In genomic region chr12:89476889-89477288, GRCh38 we compare ENCODE assay signal across 23 cellular contexts. TPM values are rescaled to one million over a fixed set of nuclear protein-coding genes. Genes with fewer than 3 reads are reported as not detected.
DNase-seq lines count a peak whose midpoint lies in the region; ATAC-seq, FAIRE-seq and TF ChIP-seq lines count a peak whose summit lies in the region.
"Had no signal": no experiment of that assay in that cellular context is flagged by ENCODE, and none has a peak within 500 bp of the region (broad histone marks: within the 10 kb centered on the region; RNA-seq: fewer than 3 reads in every experiment).

No MANE protein-coding gene starts in this region.

- no peak overlapping the region for H2AK9ac ChIP-seq in IMR-90 (replicated peaks; ENCODE audit: low read depth, low read length, poor library complexity)

- H3K56ac ChIP-seq in IMR-90 (ENCODE audit: extremely low read depth, insufficient read depth, low read length) = no peak overlapping the region

- H4K8ac ChIP-seq in IMR-90 (ENCODE audit: low read depth in 2 of 2, low read length in 2 of 2) = no peak overlapping the region

- H3K4me3 ChIP-seq in IMR-90 (ENCODE audit: insufficient read depth, low read depth, low read length) = no peak overlapping the region
- H3K4me3 ChIP-seq in fibroblast of villous mesenchyme (ENCODE audit: low read depth, low read length) = no peak overlapping the region
- H3K4me3 ChIP-seq in sigmoid colon = no peak overlapping the region
- H3K4me3 ChIP-seq: BLaER1, GM23338, MG63 had no signal

- dilution Hi-C loops in IMR-90 (cut with HindIII; ENCODE audit: low sequenced_read_pairs, unreplicated experiment) = no loop called here

- H3K23ac ChIP-seq in IMR-90 (ENCODE audit: low read depth, low read length) = no peak overlapping the region

- H3K18ac ChIP-seq in IMR-90 (ENCODE audit: low read depth, low read length) = no peak overlapping the region

- no peaks in the 10 kb centered on the region for H3K9me3 Mint-ChIP-seq in activated CD4-positive, alpha-beta memory T cell treated with anti-CD3 and anti-CD28 coated beads, Interleukin-2, amount 10 ng/mL, durations not matched to agents 7 days and 5 days
- no peaks in the 10 kb centered on the region for H3K9me3 Mint-ChIP-seq in activated CD4-positive, alpha-beta memory T cell treated with anti-CD3 and anti-CD28 coated beads for 36 hours
- H3K9me3 Mint-ChIP-seq in natural killer cell treated with Interleukin-12 subunit alpha and Interleukin-12 subunit beta and Interleukin-15 and Interleukin-18, amount 100 ng/mL, for 72 hours = peaks cover 3% of the 10 kb centered on the region
- H3K9me3 Mint-ChIP-seq: CD4-positive, CD25-positive, alpha-beta regulatory T cell; GM23338; H9 had no signal

- no peak for TF ChIP-seq RAD21 in IMR-90 (IDR thresholded peaks at IDR 0.05; ENCODE audit: low read length)

- DNase-seq in activated CD4-positive, alpha-beta memory T cell treated with anti-CD3 and anti-CD28 coated beads, Interleukin-2, amount 10 ng/mL, durations not matched to agents 7 days and 5 days = no peak
- no peak for DNase-seq in activated CD4-positive, alpha-beta memory T cell treated with anti-CD3 and anti-CD28 coated beads for 36 hours
- DNase-seq in IMR-90 (no peak), fibroblast of villous mesenchyme (ENCODE audit: low read depth) (peak; percentile 85), GM12892 (ENCODE audit: insufficient read length) (no peak), sigmoid colon (no peak)
- no peak for DNase-seq in natural killer cell treated with Interleukin-12 subunit alpha and Interleukin-12 subunit beta and Interleukin-15 and Interleukin-18, amount 100 ng/mL, for 72 hours (ENCODE audit: low spot score)
- DNase-seq: CD4-positive, CD25-positive, alpha-beta regulatory T cell; COR-L47; DMS53; H9; KG1; MG63; NCI-H1105 treated with DMSO at 0.1 percent for 48 hours; NCI-H146; NCI-H1930; NCI-H2107; NCI-H524 treated with DMSO at 0.1 percent for 48 hours; NCI-H774 had no signal

- H3K27me3 ChIP-seq in IMR-90 (ENCODE audit: control insufficient read depth, insufficient read depth, low read length) (no peaks in the 10 kb centered on the region), sigmoid colon (no peaks in the 10 kb centered on the region)
- H3K27me3 ChIP-seq: BLaER1, MG63 had no signal

- no peak overlapping the region for H3K4me3 Mint-ChIP-seq in activated CD4-positive, alpha-beta memory T cell treated with anti-CD3 and anti-CD28 coated beads, Interleukin-2, amount 10 ng/mL, durations not matched to agents 7 days and 5 days
- H3K4me3 Mint-ChIP-seq in activated CD4-positive, alpha-beta memory T cell treated with anti-CD3 and anti-CD28 coated beads for 36 hours = no peak overlapping the region
- peak overlapping the region; percentile 50 for H3K4me3 Mint-ChIP-seq in natural killer cell treated with Interleukin-12 subunit alpha and Interleukin-12 subunit beta and Interleukin-15 and Interleukin-18, amount 100 ng/mL, for 72 hours
- H3K4me3 Mint-ChIP-seq: CD4-positive, CD25-positive, alpha-beta regulatory T cell; GM23338; H9 had no signal

- H2BK20ac ChIP-seq in IMR-90 (ENCODE audit: low read depth, low read length) = no peak overlapping the region

- H3K9me1 ChIP-seq in IMR-90 (ENCODE audit: insufficient read depth, low read length) = no peaks in the 10 kb centered on the region; the same call in 1 of the 2 replicates

- 0 out of 2 replicates have a peak overlapping the region, but pooled peaks have one; percentile 1 for H2BK120ac ChIP-seq in IMR-90 (ENCODE audit: low read depth, low read length)

- no peak overlapping the region for H3K14ac ChIP-seq in IMR-90 (replicated peaks; ENCODE audit: low read depth, low read length)

- no peak overlapping the region; the same call in 1 of the 2 replicates for H3K4me2 ChIP-seq in IMR-90 (ENCODE audit: low read depth, low read length)
- H3K4me2 ChIP-seq: BLaER1, GM23338 had no signal

- peak overlapping the region; percentile 49 for H3K27ac Mint-ChIP-seq in activated CD4-positive, alpha-beta memory T cell treated with anti-CD3 and anti-CD28 coated beads, Interleukin-2, amount 10 ng/mL, durations not matched to agents 7 days and 5 days
- H3K27ac Mint-ChIP-seq in activated CD4-positive, alpha-beta memory T cell treated with anti-CD3 and anti-CD28 coated beads for 36 hours = no peak overlapping the region
- peak overlapping the region; percentile 65 to 77 for H3K27ac Mint-ChIP-seq in natural killer cell treated with Interleukin-12 subunit alpha and Interleukin-12 subunit beta and Interleukin-15 and Interleukin-18, amount 100 ng/mL, for 72 hours
- H3K27ac Mint-ChIP-seq: GM23338, H9 had no signal

- no CpG with 5 or more reads among the region's 3 CpGs for WGBS in IMR-90 (ENCODE audit: extremely low coverage in 2 of 2, insufficient read length in 1 of 2), 2 experiments
- whole genome bisulfite sequencing in sigmoid colon, 2 donors = 84 to 85% methylated on average over 3 of the region's 3 CpGs

- in situ Hi-C loops in IMR-90 (cut with MboI; ENCODE audit: low sequenced_read_pairs) = no loop called here

- TF ChIP-seq CTCF in IMR-90 (conservative IDR thresholded peaks at IDR 0.05; ENCODE audit: low read depth, low read length) = no peak
- no peak for TF ChIP-seq CTCF in fibroblast of villous mesenchyme (IDR thresholded peaks at IDR 0.05; ENCODE audit: insufficient read depth, low read depth, low read length)
- no peak for TF ChIP-seq CTCF in sigmoid colon (IDR thresholded peaks at IDR 0.05)

- H3K9ac ChIP-seq in IMR-90 (ENCODE audit: low read depth, low read length) = no peak overlapping the region
- H3K9ac ChIP-seq: BLaER1 had no signal

- no peak for FAIRE-seq in GM12892 (lab: Jason Lieb, UNC)
- FAIRE-seq: HTR-8/SVneo had no signal

- POLR2A ChIA-PET in activated CD4-positive, alpha-beta memory T cell treated with anti-CD3 and anti-CD28 coated beads, Interleukin-2, amount 10 ng/mL, durations not matched to agents 7 days and 5 days (lab: Charles Lee) = interaction anchor here (1.2 to 2.7 kb wide), 4 partner anchors 44 to 49 kb away, joined by 3 to 12 read pairs (median 4); partner anchors contain the start of gene GALNT4
- POLR2A ChIA-PET in activated CD4-positive, alpha-beta memory T cell treated with anti-CD3 and anti-CD28 coated beads for 36 hours (lab: Charles Lee) = no interaction called here
- POLR2A ChIA-PET in IMR-90 (lab: Charles Lee; ENCODE audit: unreplicated experiment) = no interaction called here

- peaks cover 54% of the 10 kb centered on the region for H3K4me1 Mint-ChIP-seq in activated CD4-positive, alpha-beta memory T cell treated with anti-CD3 and anti-CD28 coated beads, Interleukin-2, amount 10 ng/mL, durations not matched to agents 7 days and 5 days
- H3K4me1 Mint-ChIP-seq in activated CD4-positive, alpha-beta memory T cell treated with anti-CD3 and anti-CD28 coated beads for 36 hours (ENCODE audit: low read depth) = peaks cover 32% of the 10 kb centered on the region
- H3K4me1 Mint-ChIP-seq in natural killer cell treated with Interleukin-12 subunit alpha and Interleukin-12 subunit beta and Interleukin-15 and Interleukin-18, amount 100 ng/mL, for 72 hours (ENCODE audit: low read depth in 2 of 2) = peaks cover 33 to 41% of the 10 kb centered on the region in 2 donors
- H3K4me1 Mint-ChIP-seq: GM23338, H9 had no signal

- no TSS peak for BruUV-seq in IMR-90 (replicated peaks; lab: Mats Ljungman, UMichigan)

- no peaks in the 10 kb centered on the region for H3K27me3 Mint-ChIP-seq in activated CD4-positive, alpha-beta memory T cell treated with anti-CD3 and anti-CD28 coated beads, Interleukin-2, amount 10 ng/mL, durations not matched to agents 7 days and 5 days
- H3K27me3 Mint-ChIP-seq in activated CD4-positive, alpha-beta memory T cell treated with anti-CD3 and anti-CD28 coated beads for 36 hours = no peaks in the 10 kb centered on the region
- no peaks in the 10 kb centered on the region for H3K27me3 Mint-ChIP-seq in natural killer cell treated with Interleukin-12 subunit alpha and Interleukin-12 subunit beta and Interleukin-15 and Interleukin-18, amount 100 ng/mL, for 72 hours
- H3K27me3 Mint-ChIP-seq: CD4-positive, CD25-positive, alpha-beta regulatory T cell had no signal

- no peak overlapping the region for H2BK15ac ChIP-seq in IMR-90 (ENCODE audit: low read depth, low read length)

- peaks cover 34% of the 10 kb centered on the region for H3K36me3 Mint-ChIP-seq in activated CD4-positive, alpha-beta memory T cell treated with anti-CD3 and anti-CD28 coated beads, Interleukin-2, amount 10 ng/mL, durations not matched to agents 7 days and 5 days (ENCODE audit: low read depth)
- peaks cover 4% of the 10 kb centered on the region for H3K36me3 Mint-ChIP-seq in activated CD4-positive, alpha-beta memory T cell treated with anti-CD3 and anti-CD28 coated beads for 36 hours
- peaks cover under 1% of the 10 kb centered on the region for H3K36me3 Mint-ChIP-seq in natural killer cell treated with Interleukin-12 subunit alpha and Interleukin-12 subunit beta and Interleukin-15 and Interleukin-18, amount 100 ng/mL, for 72 hours

- TF ChIP-seq POLR2A in IMR-90 (IDR thresholded peaks at IDR 0.05; ENCODE audit: low read depth, low read length) (no peak), GM12892 (IDR thresholded peaks at IDR 0.05; ENCODE audit: low read depth, low read length) (no peak), sigmoid colon (IDR thresholded peaks at IDR 0.05) (no peak)

- no peak for TF ChIP-seq EP300 in sigmoid colon (IDR thresholded peaks at IDR 0.05)

- no peaks in the 10 kb centered on the region; the same call in 1 of the 2 replicates for H3K4me1 ChIP-seq in IMR-90 (ENCODE audit: control insufficient read depth, insufficient read depth, low read length)
- no peaks in the 10 kb centered on the region for H3K4me1 ChIP-seq in sigmoid colon
- H3K4me1 ChIP-seq: BLaER1 had no signal

- peak overlapping the region; percentile 3 for H2BK5ac ChIP-seq in IMR-90 (ENCODE audit: low read depth, low read length, poor library complexity, severe bottlenecking)

- H2AK5ac ChIP-seq in IMR-90 (ENCODE audit: low read depth, low read length) = no peak overlapping the region

- CTCF ChIA-PET in activated CD4-positive, alpha-beta memory T cell treated with anti-CD3 and anti-CD28 coated beads, Interleukin-2, amount 10 ng/mL, durations not matched to agents 7 days and 5 days (lab: Charles Lee) = interaction anchor here (0.8 to 2.7 kb wide), 5 partner anchors 8 to 459 kb away, joined by 3 to 9 read pairs (median 3); no protein-coding TSS in a partner anchor
- CTCF ChIA-PET in activated CD4-positive, alpha-beta memory T cell treated with anti-CD3 and anti-CD28 coated beads for 36 hours (lab: Charles Lee) = no interaction called here
- CTCF ChIA-PET in IMR-90 (lab: Yijun Ruan, JAX) = interaction anchor here (1.1 to 1.4 kb wide), 2 partner anchors 49 to 458 kb away, joined by 3 read pairs; partner anchors contain the start of gene POC1B

- intact Hi-C loops in activated CD4-positive, alpha-beta memory T cell treated with anti-CD3 and anti-CD28 coated beads for 36 hours (cut with micrococcal nuclease) = no loop called here
- intact Hi-C loops in IMR-90 (cut with micrococcal nuclease) = no loop called here
- intact Hi-C loops in sigmoid colon (cut with DNase I) = no loop called here

- no peaks in the 10 kb centered on the region for H3K9me3 ChIP-seq in IMR-90 (ENCODE audit: control insufficient read depth, insufficient read depth, low read length)
- no peaks in the 10 kb centered on the region for H3K9me3 ChIP-seq in sigmoid colon
- H3K9me3 ChIP-seq: BLaER1, MG63 had no signal

- H3K36me3 ChIP-seq in IMR-90 (ENCODE audit: control insufficient read depth, insufficient read depth, low read length) = no peaks in the 10 kb centered on the region
- no peaks in the 10 kb centered on the region for H3K36me3 ChIP-seq in sigmoid colon
- H3K36me3 ChIP-seq: MG63 had no signal

- ATAC-seq in IMR-90 (ENCODE audit: low read depth) (no peak), esophagus mucosa (no peak)
- no peak for ATAC-seq in natural killer cell treated with Interleukin-12 subunit alpha and Interleukin-12 subunit beta and Interleukin-15 and Interleukin-18, amount 100 ng/mL, for 72 hours
- ATAC-seq: GM23338 had no signal

- no peak overlapping the region for H4K91ac ChIP-seq in IMR-90 (ENCODE audit: insufficient read depth, low read depth, low read length)

- peaks cover 0 to 7% of the 10 kb centered on the region in 2 experiments; a peak in 1 of 4 replicates for H3K79me1 ChIP-seq in IMR-90 (ENCODE audit: low read depth in 1 of 2, low read length in 2 of 2)

- no peak overlapping the region for H3K4ac ChIP-seq in IMR-90 (ENCODE audit: low read depth, low read length)

- no peak overlapping the region for H3K27ac ChIP-seq in IMR-90 (ENCODE audit: insufficient read depth, low read length)
- no peak overlapping the region for H3K27ac ChIP-seq in sigmoid colon
- H3K27ac ChIP-seq: BLaER1 had no signal

- no peak overlapping the region for H4K5ac ChIP-seq in IMR-90 (ENCODE audit: low read depth, low read length)

- no peak overlapping the region for H2AFZ ChIP-seq in IMR-90 (replicated peaks; ENCODE audit: low read length, poor library complexity)
- H2AFZ ChIP-seq: GM23338 had no signal

- no peaks in the 10 kb centered on the region for H4K20me1 ChIP-seq in IMR-90 (ENCODE audit: insufficient read depth, low read length)
- H4K20me1 ChIP-seq: BLaER1 had no signal

RNA-seq across cellular contexts. Expression of gene GALNT4, which starts 47.7 kb away (rescaled TPM):
- 10 to 100 TPM; 21.5 to 23.3 TPM for total RNA-seq in activated CD4-positive, alpha-beta memory T cell treated with anti-CD3 and anti-CD28 coated beads, Interleukin-2, amount 10 ng/mL, durations not matched to agents 7 days and 5 days
- total RNA-seq in activated CD4-positive, alpha-beta memory T cell treated with anti-CD3 and anti-CD28 coated beads for 36 hours = 1 to 10 TPM; 5.8 to 6.0 TPM
- total RNA-seq in IMR-90 (2012; rRNA removed) (9.0 and 14.2 TPM in 2 replicates), fibroblast of villous mesenchyme (11.9 and 15.5 TPM in 2 replicates), esophagus mucosa (4.3 TPM), sigmoid colon (1 to 10 TPM; 3.4 to 4.8 (median 4.3) TPM)
- polyA plus RNA-seq in IMR-90 (2012; rRNA removed) (1.9 and 2.6 TPM in 2 replicates), sigmoid colon (10 to 100 TPM in 1 of 3 donors, 1 to 10 TPM in 2; 3.6 to 14.6 (median 4.9) TPM)
- 0.76 and 1.2 TPM in 2 replicates for polyA plus RNA-seq in IMR-90 (2012; cell fraction: cytosol; rRNA removed)
- 0.29 and 1.4 TPM in 2 replicates for polyA plus RNA-seq in IMR-90 (2012; cell fraction: nucleus; rRNA removed; ENCODE audit: low replicate concordance)
- 10 to 100 TPM; 34.9 TPM for total RNA-seq in natural killer cell treated with Interleukin-12 subunit alpha and Interleukin-12 subunit beta and Interleukin-15 and Interleukin-18, amount 100 ng/mL, for 72 hours
- polyA plus RNA-seq in GM12892 (2012; ENCODE audit: missing spikeins) = 2.3 TPM

RNA-seq across cellular contexts. Expression of gene POC1B, which starts 49.0 kb away (rescaled TPM):
- 10 to 100 TPM; 56.8 to 58.6 TPM for total RNA-seq in activated CD4-positive, alpha-beta memory T cell treated with anti-CD3 and anti-CD28 coated beads, Interleukin-2, amount 10 ng/mL, durations not matched to agents 7 days and 5 days
- 10 to 100 TPM; 38.2 to 40.9 TPM for total RNA-seq in activated CD4-positive, alpha-beta memory T cell treated with anti-CD3 and anti-CD28 coated beads for 36 hours
- total RNA-seq in IMR-90 (2012; rRNA removed) (10.4 and 13.3 TPM in 2 replicates), fibroblast of villous mesenchyme (13.5 and 35.0 TPM in 2 replicates), esophagus mucosa (6.8 TPM), sigmoid colon (10 to 100 TPM; 14.1 to 29.1 (median 26.0) TPM)
- polyA plus RNA-seq in IMR-90 (2012; rRNA removed) (4.7 and 5.0 TPM in 2 replicates), sigmoid colon (10 to 100 TPM; 12.5 to 31.7 (median 28.8) TPM)
- polyA plus RNA-seq in IMR-90 (2012; cell fraction: cytosol; rRNA removed) = 0.77 and 1.7 TPM in 2 replicates
- 1.2 and 7.7 TPM in 2 replicates for polyA plus RNA-seq in IMR-90 (2012; cell fraction: nucleus; rRNA removed; ENCODE audit: low replicate concordance)
- total RNA-seq in natural killer cell treated with Interleukin-12 subunit alpha and Interleukin-12 subunit beta and Interleukin-15 and Interleukin-18, amount 100 ng/mL, for 72 hours = 10 to 100 TPM; 61.3 to 76.3 TPM
- 11.5 TPM for polyA plus RNA-seq in GM12892 (2012; ENCODE audit: missing spikeins)
